34 cellular contexts compared by ENCODE assay signal in the genomic region with DNA sequence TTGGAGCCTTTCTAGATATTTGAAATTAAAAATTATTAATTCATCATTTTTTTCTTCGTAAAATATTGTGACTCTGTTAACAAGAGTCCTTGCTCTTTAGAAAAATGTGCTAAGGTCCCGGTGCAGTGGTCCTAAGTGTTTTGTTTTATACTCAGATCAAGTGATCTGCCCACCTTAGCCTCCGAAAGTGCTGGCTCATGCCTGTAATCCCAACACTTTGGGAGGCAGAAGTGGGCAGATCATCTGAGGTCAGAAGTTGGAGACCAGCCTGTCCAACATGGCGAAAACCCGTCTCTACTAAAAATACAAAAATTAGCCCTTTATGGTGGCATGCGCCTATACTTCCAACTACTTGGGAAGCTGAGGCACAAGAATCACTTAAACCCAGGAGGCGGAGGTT.
"Had no signal": no experiment of that assay in that cellular context is flagged by ENCODE, and none has a peak within 500 bp of the region (broad histone marks: within the 10 kb centered on the region; RNA-seq: fewer than 3 reads in every experiment).

No MANE protein-coding gene starts in this region.

- ATAC-seq: activated CD8-positive, alpha-beta T cell treated with anti-CD3 and anti-CD28 coated beads for 36 hours; activated naive CD8-positive, alpha-beta T cell treated with anti-CD3 and anti-CD28 coated beads, Interleukin-2, amount 50 U/mL, for 24 hours; activated T-cell treated with anti-CD3 and anti-CD28 coated beads, Interleukin-2, amount 50 U/mL, for 4 hours; activated T-cell treated with anti-CD3 and anti-CD28 coated beads, Interleukin-2, amount 50 U/mL, for 72 hours; activated T-helper 17 cell treated with anti-CD3 and anti-CD28 coated beads, Interleukin-2, amount 50 U/mL, for 72 hours had no signal

- H3K36me3 ChIP-seq: ascending aorta, breast epithelium had no signal

- FAIRE-seq: TTC549 had no signal

- DNase-seq: activated B cell treated with CpG ODN at 0.5 μM for 24 hours; activated CD4-positive, alpha-beta memory T cell treated with anti-CD3 and anti-CD28 coated beads for 36 hours; activated CD4-positive, alpha-beta T cell treated with anti-CD3 and anti-CD28 coated beads for 4 hours; activated CD4-positive, alpha-beta T cell treated with anti-CD3 and anti-CD28 coated beads, Interleukin-2, amount 10 ng/mL, durations not matched to agents 24 days and 14 days; activated CD4-positive, alpha-beta T cell treated with anti-CD3 and anti-CD28 coated beads, Interleukin-2, amount 50 U/mL, for 1 hour; activated CD4-positive, alpha-beta T cell treated with anti-CD3 and anti-CD28 coated beads, Interleukin-2, amount 50 U/mL, for 4 hours; activated CD4-positive, CD25-positive, alpha-beta regulatory T cell treated with anti-CD3 and anti-CD28 coated beads, Interleukin-2, amount 50 U/mL, for 72 hours; activated CD8-positive, alpha-beta memory T cell treated with anti-CD3 and anti-CD28 coated beads, Interleukin-2, amount 50 U/mL, for 4 hours; activated CD8-positive, alpha-beta T cell treated with anti-CD3 and anti-CD28 coated beads for 36 hours; activated effector memory CD4-positive, alpha-beta T cell treated with anti-CD3 and anti-CD28 coated beads, Interleukin-2, amount 50 U/mL, for 16 hours; activated gamma-delta T cell treated with Interleukin-2 at 50 U/mL for 16 hours; activated naive CD4-positive, alpha-beta T cell; activated naive CD4-positive, alpha-beta T cell treated with anti-CD3 and anti-CD28 coated beads for 36 hours; activated naive CD8-positive, alpha-beta T cell treated with anti-CD3 and anti-CD28 coated beads, Interleukin-2, amount 10 ng/mL, durations not matched to agents 7 days and 5 days; activated naive CD8-positive, alpha-beta T cell treated with anti-CD3 and anti-CD28 coated beads, Interleukin-2, amount 50 U/mL, for 24 hours; activated T-cell treated with anti-CD3 and anti-CD28 coated beads for 4 hours; activated T-cell treated with anti-CD3 and anti-CD28 coated beads, Interleukin-2, amount 50 U/mL, for 1 hour; activated T-cell treated with anti-CD3 and anti-CD28 coated beads, Interleukin-2, amount 50 U/mL, for 4 hours; activated T-cell treated with anti-CD3 and anti-CD28 coated beads, Interleukin-2, amount 50 U/mL, for 72 hours; brain microvascular endothelial cell; central memory CD4-positive, alpha-beta T cell; T-helper 1 cell; T-helper 2 cell; T-helper 9 cell had no signal

- H3K27ac ChIP-seq: ascending aorta, brain microvascular endothelial cell, breast epithelium, VCaP had no signal

- H3K27me3 Mint-ChIP-seq: activated B cell treated with CpG ODN at 0.5 μM for 24 hours; activated naive CD4-positive, alpha-beta T cell treated with anti-CD3 and anti-CD28 coated beads, Interleukin-2, amount 50 U/mL, for 24 hours; activated naive CD8-positive, alpha-beta T cell; activated naive CD8-positive, alpha-beta T cell treated with anti-CD3 and anti-CD28 coated beads, Interleukin-2, amount 10 ng/mL, durations not matched to agents 7 days and 5 days; activated T-helper 17 cell treated with anti-CD3 and anti-CD28 coated beads, Interleukin-2, amount 50 U/mL, for 72 hours had no signal

- H3K4me3 ChIP-seq: ascending aorta, breast epithelium had no signal

- H3K4me3 Mint-ChIP-seq: activated B cell treated with CpG ODN at 0.5 μM for 24 hours; activated CD4-positive, alpha-beta memory T cell treated with anti-CD3 and anti-CD28 coated beads for 36 hours; activated CD4-positive, alpha-beta T cell treated with anti-CD3 and anti-CD28 coated beads, Interleukin-2, amount 10 ng/mL, durations not matched to agents 24 days and 14 days; activated CD8-positive, alpha-beta T cell treated with anti-CD3 and anti-CD28 coated beads for 36 hours; activated naive CD4-positive, alpha-beta T cell treated with anti-CD3 and anti-CD28 coated beads for 36 hours; activated naive CD4-positive, alpha-beta T cell treated with anti-CD3 and anti-CD28 coated beads, Interleukin-2, amount 50 U/mL, for 24 hours; activated naive CD8-positive, alpha-beta T cell; activated naive CD8-positive, alpha-beta T cell treated with anti-CD3 and anti-CD28 coated beads, Interleukin-2, amount 10 ng/mL, durations not matched to agents 7 days and 5 days; activated naive CD8-positive, alpha-beta T cell treated with anti-CD3 and anti-CD28 coated beads, Interleukin-2, amount 50 U/mL, for 24 hours; activated T-cell treated with anti-CD3 and anti-CD28 coated beads, Interleukin-2, amount 50 U/mL, for 4 hours; activated T-cell treated with anti-CD3 and anti-CD28 coated beads, Interleukin-2, amount 50 U/mL, for 72 hours; activated T-helper 1 cell treated with anti-CD3 and anti-CD28 coated beads, Interleukin-12 subunit alpha, Interleukin-12 subunit beta, Interleukin-2, Interleukin-4 antibody, amounts not matched to agents 30 ng/mL and 10 ng/mL and 1 ng/mL, durations not matched to agents 14 hours and 24 hours and 36 hours; activated T-helper 17 cell treated with anti-CD3 and anti-CD28 coated beads, Interleukin-2, amount 50 U/mL, for 72 hours; T-helper 1 cell treated with Interleukin-12 subunit alpha and Interleukin-12 subunit beta and Interleukin-4 antibody, amounts not matched to agents 30 μg/mL and 1 μg/mL, for 36 hours; T-helper 2 cell treated with Interferon-gamma antibody and Interleukin-4, amounts not matched to agents 5 μg/mL and 100 μg/mL, for 36 hours had no signal

- H3K27ac Mint-ChIP-seq: activated B cell treated with CpG ODN at 0.5 μM for 24 hours; activated CD4-positive, alpha-beta memory T cell treated with anti-CD3 and anti-CD28 coated beads for 36 hours; activated CD4-positive, alpha-beta T cell treated with anti-CD3 and anti-CD28 coated beads, Interleukin-2, amount 10 ng/mL, durations not matched to agents 24 days and 14 days; activated CD8-positive, alpha-beta T cell treated with anti-CD3 and anti-CD28 coated beads for 36 hours; activated naive CD4-positive, alpha-beta T cell treated with anti-CD3 and anti-CD28 coated beads for 36 hours; activated naive CD4-positive, alpha-beta T cell treated with anti-CD3 and anti-CD28 coated beads, Interleukin-2, amount 50 U/mL, for 24 hours; activated naive CD8-positive, alpha-beta T cell; activated naive CD8-positive, alpha-beta T cell treated with anti-CD3 and anti-CD28 coated beads, Interleukin-2, amount 10 ng/mL, durations not matched to agents 7 days and 5 days; activated T-cell treated with anti-CD3 and anti-CD28 coated beads, Interleukin-2, amount 50 U/mL, for 72 hours; activated T-helper 1 cell treated with anti-CD3 and anti-CD28 coated beads, Interleukin-12 subunit alpha, Interleukin-12 subunit beta, Interleukin-2, Interleukin-4 antibody, amounts not matched to agents 30 ng/mL and 10 ng/mL and 1 ng/mL, durations not matched to agents 14 hours and 24 hours and 36 hours; activated T-helper 17 cell treated with anti-CD3 and anti-CD28 coated beads, Interleukin-2, amount 50 U/mL, for 72 hours; T-helper 1 cell treated with Interleukin-12 subunit alpha and Interleukin-12 subunit beta and Interleukin-4 antibody, amounts not matched to agents 30 μg/mL and 1 μg/mL, for 36 hours; T-helper 2 cell treated with Interferon-gamma antibody and Interleukin-4, amounts not matched to agents 5 μg/mL and 100 μg/mL, for 36 hours had no signal

- H3K9me3 ChIP-seq: ascending aorta, breast epithelium had no signal

- H3K9me3 Mint-ChIP-seq: activated B cell treated with CpG ODN at 0.5 μM for 24 hours; activated CD4-positive, alpha-beta memory T cell treated with anti-CD3 and anti-CD28 coated beads for 36 hours; activated CD4-positive, alpha-beta T cell treated with anti-CD3 and anti-CD28 coated beads, Interleukin-2, amount 10 ng/mL, durations not matched to agents 24 days and 14 days; activated CD8-positive, alpha-beta T cell treated with anti-CD3 and anti-CD28 coated beads for 36 hours; activated naive CD4-positive, alpha-beta T cell treated with anti-CD3 and anti-CD28 coated beads for 36 hours; activated naive CD4-positive, alpha-beta T cell treated with anti-CD3 and anti-CD28 coated beads, Interleukin-2, amount 50 U/mL, for 24 hours; activated naive CD8-positive, alpha-beta T cell treated with anti-CD3 and anti-CD28 coated beads, Interleukin-2, amount 10 ng/mL, durations not matched to agents 7 days and 5 days; activated T-cell treated with anti-CD3 and anti-CD28 coated beads, Interleukin-2, amount 50 U/mL, for 4 hours; activated T-cell treated with anti-CD3 and anti-CD28 coated beads, Interleukin-2, amount 50 U/mL, for 72 hours; activated T-helper 1 cell treated with anti-CD3 and anti-CD28 coated beads, Interleukin-12 subunit alpha, Interleukin-12 subunit beta, Interleukin-2, Interleukin-4 antibody, amounts not matched to agents 30 ng/mL and 10 ng/mL and 1 ng/mL, durations not matched to agents 14 hours and 24 hours and 36 hours; activated T-helper 17 cell treated with anti-CD3 and anti-CD28 coated beads, Interleukin-2, amount 50 U/mL, for 72 hours; T-helper 1 cell treated with Interleukin-12 subunit alpha and Interleukin-12 subunit beta and Interleukin-4 antibody, amounts not matched to agents 30 μg/mL and 1 μg/mL, for 36 hours; T-helper 2 cell treated with Interferon-gamma antibody and Interleukin-4, amounts not matched to agents 5 μg/mL and 100 μg/mL, for 36 hours had no signal

- H3K27me3 ChIP-seq: ascending aorta, brain microvascular endothelial cell, breast epithelium had no signal
